In the genomic region with DNA sequence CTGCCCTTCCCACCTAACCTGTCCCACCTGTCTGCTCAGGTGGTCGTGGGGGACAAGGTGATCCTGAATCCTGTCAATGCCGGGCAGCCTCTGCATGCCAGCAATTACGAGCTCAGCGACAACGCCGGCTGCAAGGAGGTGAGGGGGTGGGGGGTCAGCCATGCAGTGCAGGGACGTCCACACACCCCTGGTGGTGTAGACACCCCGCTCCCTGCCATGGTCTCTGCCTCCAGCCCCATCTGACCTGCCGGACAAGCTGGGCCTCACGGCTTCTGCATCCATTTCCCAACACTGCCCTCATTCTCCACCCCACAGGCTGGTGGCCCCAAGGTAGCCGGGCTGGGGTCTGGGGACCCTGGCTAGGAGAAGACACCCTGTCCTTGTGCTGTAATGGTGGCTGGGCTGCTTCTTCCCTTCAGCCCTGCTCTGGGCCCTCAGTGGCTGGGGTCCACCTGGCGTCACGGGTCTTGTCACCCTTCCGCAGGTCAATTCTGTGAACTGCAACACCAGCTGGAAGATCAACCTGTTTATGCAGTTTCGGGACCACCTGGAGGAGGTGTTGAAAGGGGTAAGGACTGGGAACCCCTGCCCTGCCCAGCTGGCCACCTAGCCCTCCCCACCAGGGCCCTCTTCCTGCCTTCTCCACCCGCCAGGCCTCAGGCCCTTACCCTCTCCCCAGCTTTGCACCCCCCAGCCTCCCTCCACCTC, we compare ENCODE assay signal across 2 cellular contexts.
A peak's percentile ranks its signal among the peaks of the same experiment; 100 is the strongest.
TF ChIP-seq lines count a peak whose summit lies in the region.

No MANE protein-coding gene starts in this region.

TF ChIP-seq in GM23338, 12 proteins besides CTCF, POLR2A, EP300 and RAD21:
- no peak for TF ChIP-seq REST (IDR thresholded peaks at IDR 0.05; ENCODE audit: unreplicated experiment)
TF ChIP-seq in GM23338: peak in this region for 0.

TF ChIP-seq in K562, 482 proteins besides CTCF, POLR2A, EP300 and RAD21:
- TF ChIP-seq POLR2G (IDR thresholded peaks at IDR 0.05; ENCODE audit: low read depth, low read length) (peak; percentile 35; the same call in 1 of the 2 replicates), SMAD1 (IDR thresholded peaks at IDR 0.05; ENCODE audit: low read depth, low read length, partially characterized antibody) (no peak), HNRNPK (IDR thresholded peaks at IDR 0.05; ENCODE audit: low read depth, low read length, poor library complexity, severe bottlenecking) (no peak), E2F8 (IDR thresholded peaks at IDR 0.05; ENCODE audit: low read depth, partially characterized antibody) (no peak), SMAD3 (CRISPR knock-in tag; conservative IDR thresholded peaks at IDR 0.05) (no peak), CBFA2T3 (IDR thresholded peaks at IDR 0.05) (no peak)
